8 cellular contexts compared by ENCODE assay signal in genomic region chr4:83455300-83456183, GRCh38. TPM values are rescaled to one million over a fixed set of nuclear protein-coding genes. Genes with fewer than 3 reads are reported as not detected.
DNase-seq lines count a peak whose midpoint lies in the region; ATAC-seq, FAIRE-seq and TF ChIP-seq lines count a peak whose summit lies in the region.

TSS of gene HELQ (minus strand) at chr4:83455823. CDS start at chr4:83455693, 130 bp downstream.
TSS of gene MRPS18C (plus strand) at chr4:83456058. CDS start at chr4:83456078, 20 bp downstream.

- CTCF ChIA-PET in CD4-positive, alpha-beta memory T cell (lab: Charles Lee; ENCODE audit: partially characterized antibody): interaction anchor here (0.8 to 1.3 kb wide), 7 partner anchors 11 to 421 kb away, joined by 3 to 4 read pairs (median 3); partner anchors contain the start of genes ABRAXAS1, COPS4 and COQ2
- CTCF ChIA-PET in HepG2 (lab: Yijun Ruan, JAX; ENCODE audit: low intra/inter-chr PET ratio, low total read pairs): no interaction called here

- H3K4me3 ChIP-seq in CD4-positive, alpha-beta memory T cell (ENCODE audit: low read length in 2 of 2): peak within 1 kb of the TSS; percentile 90 to 96
- peak within 1 kb of the TSS; percentile 78 to 98 (median 90) for H3K4me3 ChIP-seq in HepG2 (replicated peaks in 1 of 3; ENCODE audit: insufficient read depth in 1 of 3, low read depth in 2 of 3, low read length in 3 of 3)

- peak within 1 kb of the TSS; percentile 99 to 100 (median 100) for H3K4me3 Mint-ChIP-seq in CD4-positive, alpha-beta memory T cell

- H3K79me2 ChIP-seq in HepG2 (ENCODE audit: insufficient read depth, low read length): peaks cover 42% of the 10 kb centered on the region

- peaks cover 39 to 72% of the 10 kb centered on the region in 2 donors for H3K36me3 Mint-ChIP-seq in CD4-positive, alpha-beta memory T cell

- H3K27ac Mint-ChIP-seq in CD4-positive, alpha-beta memory T cell: peak within 1 kb of the TSS; percentile 100

- peak in 1 of 2 experiments; percentile 72; a peak in 3 of 4 replicates for TF ChIP-seq EP300 in HepG2 (IDR thresholded peaks at IDR 0.05; ENCODE audit: low read depth in 2 of 2, low read length in 2 of 2)
- TF ChIP-seq EP300 in HepG2 (CRISPR knock-in tag; IDR thresholded peaks at IDR 0.05; ENCODE audit: borderline replicate concordance): peak; percentile 35; the same call in 1 of the 2 replicates

- H2AFZ ChIP-seq in HepG2 (ENCODE audit: low read length): peak within 1 kb of the TSS; percentile 78

- peak; percentile 29 for TF ChIP-seq CTCF in HepG2 (CRISPR knock-in tag; IDR thresholded peaks at IDR 0.05)

- TF ChIP-seq RAD21 in HepG2 (CRISPR knock-in tag; IDR thresholded peaks at IDR 0.05): no peak; the same call in 1 of the 2 replicates

- H3K27me3 ChIP-seq in CD4-positive, alpha-beta memory T cell (ENCODE audit: insufficient read depth, low read length): no peaks in the 10 kb centered on the region
- no peaks in the 10 kb centered on the region; a peak in 1 of 5 replicates for H3K27me3 ChIP-seq in HepG2 (ENCODE audit: control insufficient read depth in 1 of 2, insufficient read depth in 2 of 2, low read length in 2 of 2)

- no peaks in the 10 kb centered on the region for H4K20me1 ChIP-seq in HepG2 (ENCODE audit: insufficient read depth, low read length)

- intact Hi-C loops in CD4-positive, alpha-beta memory T cell (cut with micrococcal nuclease): loop anchor here (1.0 to 10.0 kb wide), 9 partner anchors 30 to 1081 kb away; partner anchors contain the start of genes ABRAXAS1, COPS4, COQ2 and ENOPH1
- intact Hi-C loops in HepG2 (cut with micrococcal nuclease; ENCODE audit: unreplicated experiment): loop anchor here (1.0 to 10.0 kb wide), 3 partner anchors 30 to 171 kb away; partner anchors contain the start of genes ABRAXAS1 and COQ2

- 0% methylated on average over 36 of the region's 57 CpGs for WGBS in HepG2 (ENCODE audit: low lambda C conversion rate)

- H3K9me3 ChIP-seq in CD4-positive, alpha-beta memory T cell (ENCODE audit: control insufficient read depth in 1 of 2, low read length in 2 of 2): no peaks in the 10 kb centered on the region
- H3K9me3 ChIP-seq in HepG2 (ENCODE audit: low read length): no peaks in the 10 kb centered on the region

- peak within 1 kb of the TSS; percentile 93 for H3K4me2 ChIP-seq in HepG2 (ENCODE audit: low read depth, low read length)

- H3K27ac ChIP-seq in CD4-positive, alpha-beta memory T cell (ENCODE audit: low read depth, low read length): peak within 1 kb of the TSS; percentile 100
- peak within 1 kb of the TSS; percentile 93 for H3K27ac ChIP-seq in HepG2 (ENCODE audit: extremely low read length, insufficient read depth, low read length)

- in situ Hi-C loops in HepG2 (cut with HindIII; ENCODE audit: extremely low pct_ligation_motif_present, low pct_unique_long_range_greater_than_20kb): no loop called here

- TSS peak; percentile 65 for BruUV-seq in HepG2 (replicated peaks; lab: Mats Ljungman, UMichigan)

- peak within 1 kb of the TSS; percentile 94 for H3K9ac ChIP-seq in HepG2 (ENCODE audit: insufficient read depth, low read depth, low read length)

- H3K9me3 Mint-ChIP-seq in CD4-positive, alpha-beta memory T cell: no peaks in the 10 kb centered on the region

- H3K4me1 ChIP-seq in CD4-positive, alpha-beta memory T cell (ENCODE audit: insufficient read depth, low read length): peaks cover 37% of the 10 kb centered on the region
- peaks cover 29% of the 10 kb centered on the region for H3K4me1 ChIP-seq in HepG2 (ENCODE audit: insufficient read depth, low read length)

- H3K27me3 Mint-ChIP-seq in CD4-positive, alpha-beta memory T cell: no peaks in the 10 kb centered on the region

- H3K4me1 Mint-ChIP-seq in CD4-positive, alpha-beta memory T cell: peaks cover 29 to 64% (median 42%) of the 10 kb centered on the region in 4 donors

- H3K36me3 ChIP-seq in CD4-positive, alpha-beta memory T cell (ENCODE audit: insufficient read depth, low read length): peaks cover 24% of the 10 kb centered on the region
- H3K36me3 ChIP-seq in HepG2 (replicated peaks in 1 of 2; ENCODE audit: control insufficient read depth in 1 of 2, insufficient read depth in 2 of 2, low read length in 2 of 2): peaks cover 2 to 10% of the 10 kb centered on the region in 2 experiments; a peak in 3 of 5 replicates

- peak; percentile 93 for ATAC-seq in GM19438 (IDR thresholded peaks at IDR 0.05; ENCODE audit: low read depth, unreplicated experiment)
- peak; percentile 93 for ATAC-seq in HG03575 (IDR thresholded peaks at IDR 0.05; ENCODE audit: extremely low read depth, insufficient number of reproducible peaks, low FRiP score, unreplicated experiment)
- ATAC-seq in HepG2: peak; percentile 95

- FAIRE-seq in HepG2 (lab: Jason Lieb, UNC): peak; percentile 92

- POLR2A ChIA-PET in CD4-positive, alpha-beta memory T cell (lab: Charles Lee; ENCODE audit: partially characterized antibody): interaction anchor here (0.6 to 3.4 kb wide), 28 partner anchors 9 to 1081 kb away, joined by 3 to 62 read pairs (median 5); partner anchors contain the start of genes ABRAXAS1, COPS4, COQ2 and HNRNPD
- POLR2A ChIA-PET in HepG2 (lab: Yijun Ruan, JAX): interaction anchor here (0.8 to 2.1 kb wide), 10 partner anchors 9 to 421 kb away, joined by 3 to 29 read pairs (median 4); partner anchors contain the start of genes ABRAXAS1, COPS4 and COQ2

- TF ChIP-seq POLR2A in HepG2 (IDR thresholded peaks at IDR 0.05; ENCODE audit: insufficient read depth in 1 of 2, low read depth in 2 of 2, low read length in 2 of 2): peak; percentile 91 to 97

- peak; percentile 94 to 98 (median 98) for DNase-seq in CD4-positive, alpha-beta memory T cell
- peak; percentile 99 for DNase-seq in NCI-H82 (lab: John Stamatoyannopoulos, UW)
- peak; percentile 92 to 95 for DNase-seq in activated CD4-positive, alpha-beta T cell treated with anti-CD3 and anti-CD28 coated beads, Interleukin-2, amount 50 U/mL, for 48 hours
- peak; percentile 99 for DNase-seq in dermis blood vessel endothelial cell
- DNase-seq in HepG2 (ENCODE audit: low spot score): peak; percentile 99
- peak; percentile 88 for DNase-seq in stimulated activated CD4-positive, alpha-beta T cell treated with anti-CD3 and anti-CD28 coated beads, Interleukin-4, amount 100 ng/mL, for 1 hour

RNA-seq across cellular contexts. Expression of gene HELQ, which starts in this region (rescaled TPM):
- 10 to 100 TPM; 48.1 to 49.0 TPM for total RNA-seq in CD4-positive, alpha-beta memory T cell
- polyA plus RNA-seq in CD4-positive, alpha-beta memory T cell: 10 to 100 TPM; 17.5 to 24.0 TPM
- total RNA-seq in dermis blood vessel endothelial cell: 14.1 and 17.7 TPM in 2 replicates
- 10.2 and 10.8 TPM in 2 replicates for total RNA-seq in HepG2 (2016; rRNA removed; fragmentation: Illumina TruSeq; extraction: Trizol)
- total RNA-seq in HepG2 (2016; cell fraction: cytosol; rRNA removed; fragmentation: Illumina TruSeq; extraction: Trizol; ENCODE audit: low read depth): 8.7 and 9.7 TPM in 2 replicates
- 10.4 and 11.8 TPM in 2 replicates for total RNA-seq in HepG2 (2016; cell fraction: insoluble cytoplasmic fraction; rRNA removed; fragmentation: Illumina TruSeq; extraction: Trizol)
- total RNA-seq in HepG2 (2016; cell fraction: membrane; rRNA removed; fragmentation: Illumina TruSeq; extraction: Trizol): 6.9 and 9.2 TPM in 2 replicates
- 14.6 and 15.0 TPM in 2 replicates for total RNA-seq in HepG2 (2016; cell fraction: nucleus; rRNA removed; fragmentation: Illumina TruSeq; extraction: Trizol)
- 6.6 and 7.1 TPM in 2 replicates for polyA plus RNA-seq in HepG2 (2011; rRNA removed)
- polyA plus RNA-seq in HepG2 (2011; cell fraction: cytosol; rRNA removed): 4.3 and 5.6 TPM in 2 replicates
- 4.7 and 6.8 TPM in 2 replicates for polyA plus RNA-seq in HepG2 (2011; cell fraction: nucleus; rRNA removed)
- 4.0 and 6.0 TPM in 2 replicates for polyA plus RNA-seq in HepG2 (2012)
- 3.4 TPM in 2 replicates for polyA plus RNA-seq in HepG2 (2016; cell fraction: cytosol; fragmentation: Illumina TruSeq; extraction: Trizol; ENCODE audit: low read depth)
- 8.5 and 10.9 TPM in 2 replicates for polyA plus RNA-seq in HepG2 (2016; cell fraction: insoluble cytoplasmic fraction; fragmentation: Illumina TruSeq; extraction: Trizol; ENCODE audit: low read depth)
- polyA plus RNA-seq in HepG2 (2016; cell fraction: membrane; fragmentation: Illumina TruSeq; extraction: Trizol; ENCODE audit: low read depth): 4.7 and 5.0 TPM in 2 replicates
- 7.3 and 8.4 TPM in 2 replicates for polyA plus RNA-seq in HepG2 (2016; cell fraction: nucleus; fragmentation: Illumina TruSeq; extraction: Trizol; ENCODE audit: insufficient read depth, low read depth)
- 11.5 and 14.8 TPM in 2 replicates for polyA minus RNA-seq in HepG2 (2011; rRNA and poly(A)+ RNA removed; ENCODE audit: low replicate concordance)
- polyA minus RNA-seq in HepG2 (2011; cell fraction: cytosol; rRNA and poly(A)+ RNA removed): 6.1 and 8.0 TPM in 2 replicates
- 24.8 and 27.5 TPM in 2 replicates for polyA minus RNA-seq in HepG2 (2011; cell fraction: nucleus; rRNA and poly(A)+ RNA removed)

RNA-seq across cellular contexts. Expression of gene MRPS18C, which starts in this region (rescaled TPM):
- total RNA-seq in CD4-positive, alpha-beta memory T cell: 10 to 100 TPM; 45.7 to 51.4 TPM
- polyA plus RNA-seq in CD4-positive, alpha-beta memory T cell: 10 to 100 TPM; 60.9 to 76.3 TPM
- total RNA-seq in dermis blood vessel endothelial cell (20.9 and 21.4 TPM in 2 replicates), HepG2 (2016; rRNA removed; fragmentation: Illumina TruSeq; extraction: Trizol) (124 and 141 TPM in 2 replicates)
- 92.8 and 103 TPM in 2 replicates for total RNA-seq in HepG2 (2016; cell fraction: cytosol; rRNA removed; fragmentation: Illumina TruSeq; extraction: Trizol; ENCODE audit: low read depth)
- total RNA-seq in HepG2 (2016; cell fraction: insoluble cytoplasmic fraction; rRNA removed; fragmentation: Illumina TruSeq; extraction: Trizol): 119 and 173 TPM in 2 replicates
- total RNA-seq in HepG2 (2016; cell fraction: membrane; rRNA removed; fragmentation: Illumina TruSeq; extraction: Trizol): 66.0 and 77.6 TPM in 2 replicates
- total RNA-seq in HepG2 (2016; cell fraction: nucleus; rRNA removed; fragmentation: Illumina TruSeq; extraction: Trizol): 34.2 and 45.6 TPM in 2 replicates
- polyA plus RNA-seq in HepG2 (2011; rRNA removed): 35.7 and 45.4 TPM in 2 replicates
- 18.4 and 24.7 TPM in 2 replicates for polyA plus RNA-seq in HepG2 (2011; cell fraction: cytosol; rRNA removed)
- polyA plus RNA-seq in HepG2 (2011; cell fraction: nucleus; rRNA removed): 8.2 and 11.9 TPM in 2 replicates
- 48.4 and 66.6 TPM in 2 replicates for polyA plus RNA-seq in HepG2 (2012)
- polyA plus RNA-seq in HepG2 (2016; cell fraction: cytosol; fragmentation: Illumina TruSeq; extraction: Trizol; ENCODE audit: low read depth): 97.5 and 98.5 TPM in 2 replicates
- polyA plus RNA-seq in HepG2 (2016; cell fraction: insoluble cytoplasmic fraction; fragmentation: Illumina TruSeq; extraction: Trizol; ENCODE audit: low read depth): 141 and 155 TPM in 2 replicates
- 48.9 and 52.6 TPM in 2 replicates for polyA plus RNA-seq in HepG2 (2016; cell fraction: membrane; fragmentation: Illumina TruSeq; extraction: Trizol; ENCODE audit: low read depth)
- polyA plus RNA-seq in HepG2 (2016; cell fraction: nucleus; fragmentation: Illumina TruSeq; extraction: Trizol; ENCODE audit: insufficient read depth, low read depth): 67.0 and 78.0 TPM in 2 replicates
- polyA minus RNA-seq in HepG2 (2011; rRNA and poly(A)+ RNA removed; ENCODE audit: low replicate concordance): 8.6 and 13.3 TPM in 2 replicates
- 13.9 and 21.8 TPM in 2 replicates for polyA minus RNA-seq in HepG2 (2011; cell fraction: cytosol; rRNA and poly(A)+ RNA removed)
- polyA minus RNA-seq in HepG2 (2011; cell fraction: nucleus; rRNA and poly(A)+ RNA removed): 39.4 and 40.8 TPM in 2 replicates

Comparison
In these comparisons a context has a peak if more than half of its experiments do, and no peak if none do; other contexts are left out.
1. Peak in every context shown above with its lines: DNase-seq, ATAC-seq, H3K4me3 ChIP-seq and H3K27ac ChIP-seq.